Comparison of ENCODE assay signal across 18 cellular contexts in the genomic region with DNA sequence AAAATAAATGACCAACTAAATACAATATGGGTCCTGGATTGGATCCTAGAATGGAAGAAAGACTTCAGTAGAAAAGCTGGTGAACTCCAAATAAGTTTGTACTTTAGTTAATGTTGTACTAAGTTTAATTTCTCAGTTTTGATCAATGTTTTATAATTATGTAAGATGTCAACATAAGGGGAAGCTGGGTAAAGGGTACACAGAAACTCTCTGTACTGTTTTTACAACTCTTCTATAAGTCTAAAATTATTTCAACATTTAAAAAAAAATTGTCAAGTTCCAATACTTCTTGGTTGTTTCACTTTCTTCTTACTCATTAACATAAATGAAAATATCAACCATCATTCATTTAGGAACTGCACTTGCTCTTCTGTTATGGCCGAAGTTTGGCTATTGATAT.
DNase-seq lines count a peak whose midpoint lies in the region; ATAC-seq, FAIRE-seq and TF ChIP-seq lines count a peak whose summit lies in the region.
"Had no signal": no experiment of that assay in that cellular context is flagged by ENCODE, and none has a peak within 500 bp of the region (broad histone marks: within the 10 kb centered on the region; RNA-seq: fewer than 3 reads in every experiment).

No MANE protein-coding gene starts in this region.

- H3K9ac ChIP-seq in kidney (ENCODE audit: low read length in 2 of 2): no peak overlapping the region
- H3K9ac ChIP-seq: BLaER1 treated with 17β-estradiol and CSF1 and Interleukin-3, amounts not matched to agents 10 nM and 100 nM; KMS-11 had no signal

- H3K4me3 ChIP-seq in A549 (no peak overlapping the region), Panc1 (ENCODE audit: low read depth in 2 of 2, low read length in 2 of 2) (no peak overlapping the region), kidney (ENCODE audit: low read length in 2 of 2) (no peak overlapping the region), vagina (no peak overlapping the region)
- H3K4me3 ChIP-seq: BLaER1 treated with 17β-estradiol and CSF1 and Interleukin-3, amounts not matched to agents 10 nM and 100 nM; GM23338 had no signal

- TF ChIP-seq RAD21 in A549 (conservative IDR thresholded peaks at IDR 0.05 in 1 of 2, IDR thresholded peaks at IDR 0.05 in 1 of 2): no peak

- H3K36me3 ChIP-seq in Panc1 (ENCODE audit: control insufficient read depth, insufficient read depth, low read length) (no peaks in the 10 kb centered on the region), kidney (ENCODE audit: control insufficient read depth in 1 of 2, insufficient read depth in 2 of 2, low read length in 2 of 2) (no peaks in the 10 kb centered on the region), vagina (no peaks in the 10 kb centered on the region)
- H3K36me3 ChIP-seq: BLaER1 treated with 17β-estradiol and CSF1 and Interleukin-3, amounts not matched to agents 10 nM and 100 nM had no signal

- intact Hi-C loops in Panc1 (cut with micrococcal nuclease; ENCODE audit: unreplicated experiment): no loop called here
- intact Hi-C loops in kidney (cut with DNase I): no loop called here
- intact Hi-C loops in vagina (cut with DNase I): no loop called here

- no peaks in the 10 kb centered on the region for H3K27me3 ChIP-seq in Panc1 (ENCODE audit: control insufficient read depth, insufficient read depth, low read length)
- no peaks in the 10 kb centered on the region for H3K27me3 ChIP-seq in vagina

- TF ChIP-seq POLR2A in A549 (IDR thresholded peaks at IDR 0.05; ENCODE audit: low read length) (no peak), vagina (IDR thresholded peaks at IDR 0.05) (no peak)

- WGBS in A549 (ENCODE audit: missing lambda C conversion rate): 83% methylated on average over 1 of the region's 1 CpG

- POLR2A ChIA-PET in A549 (lab: Yijun Ruan, JAX) (no interaction called here), Panc1 (lab: Charles Lee) (no interaction called here)

- ATAC-seq in A549: no peak
- no peak for ATAC-seq in Panc1
- no peak for ATAC-seq in GM21717 (IDR thresholded peaks at IDR 0.05; ENCODE audit: unreplicated experiment)

- H3K4me1 ChIP-seq in A549: 0 out of 3 replicates have a peak, but pooled peaks cover 4% of the 10 kb centered on the region
- H3K4me1 ChIP-seq in Panc1 (ENCODE audit: control insufficient read depth, insufficient read depth, low read length): no peaks in the 10 kb centered on the region
- H3K4me1 ChIP-seq in kidney (ENCODE audit: control insufficient read depth in 1 of 2, insufficient read depth in 1 of 2, low read depth in 1 of 2, low read length in 2 of 2): no peaks in the 10 kb centered on the region
- H3K4me1 ChIP-seq in vagina: peaks cover 10% of the 10 kb centered on the region

- in situ Hi-C loops in Panc1 (cut with HindIII; ENCODE audit: low pct_unique_long_range_greater_than_20kb, low sequenced_read_pairs): no loop called here

- no peak for TF ChIP-seq EP300 in A549 (IDR thresholded peaks at IDR 0.05)

- TF ChIP-seq CTCF in A549 (IDR thresholded peaks at IDR 0.05) (no peak), D721Med (IDR thresholded peaks at IDR 0.05; ENCODE audit: insufficient read depth, missing control alignments) (no peak), Panc1 (IDR thresholded peaks at IDR 0.05) (0 out of 2 replicates have a peak, but pooled peaks have one; percentile 19), kidney (IDR thresholded peaks at IDR 0.05; ENCODE audit: borderline replicate concordance, extremely low read depth, insufficient read depth) (no peak), vagina (IDR thresholded peaks at IDR 0.05) (no peak)

- CTCF ChIA-PET in A549 (lab: Yijun Ruan, JAX): interaction anchor here (1.1 to 4.6 kb wide), 11 partner anchors 8 to 127 kb away, joined by 3 to 44 read pairs (median 6); no protein-coding TSS in a partner anchor
- CTCF ChIA-PET in Panc1 (lab: Charles Lee): no interaction called here

- H3K27ac ChIP-seq in A549 (no peak overlapping the region), Panc1 (ENCODE audit: low read length) (no peak overlapping the region), kidney (ENCODE audit: low read depth in 2 of 2, low read length in 2 of 2) (no peak overlapping the region), vagina (no peak overlapping the region)
- H3K27ac ChIP-seq: 22Rv1; BLaER1 treated with 17β-estradiol and CSF1 and Interleukin-3, amounts not matched to agents 10 nM and 100 nM; HL-60; KMS-11 had no signal

- DNase-seq in A549 (ENCODE audit: low read depth in 1 of 2, low spot score in 1 of 2) (no peak), D721Med (ENCODE audit: insufficient read length, low spot score) (no peak), Panc1 (ENCODE audit: low read depth, low spot score) (no peak), kidney (no peak), NCI-H2227 treated with DMSO at 0.1 percent for 48 hours (lab: John Stamatoyannopoulos, UW) (no peak), vagina (ENCODE audit: extremely low spot score in 2 of 2) (no peak)
- DNase-seq: DMS153, DMS79 treated with DMSO at 0.1 percent for 48 hours, GF-D8, HCEC 1CT had no signal

- H3K4me2 ChIP-seq in A549: no peak overlapping the region
- H3K4me2 ChIP-seq: BLaER1 treated with 17β-estradiol and CSF1 and Interleukin-3, amounts not matched to agents 10 nM and 100 nM; GM23338; KMS-11 had no signal

- FAIRE-seq in A549 (lab: Jason Lieb, UNC) (peak; percentile 87), D721Med (lab: Jason Lieb, UNC) (peak; percentile 44), kidney (lab: Jason Lieb, UNC) (peak; percentile 67)
- FAIRE-seq: H54 had no signal

- no TSS peak for BruUV-seq in Panc1 (replicated peaks; lab: Mats Ljungman, UMichigan)

- H3K9me3 ChIP-seq in A549 (no peaks in the 10 kb centered on the region), Panc1 (ENCODE audit: control insufficient read depth, insufficient read depth, low read depth, low read length) (no peaks in the 10 kb centered on the region), kidney (ENCODE audit: control insufficient read depth in 1 of 2, low read length in 2 of 2) (no peaks in the 10 kb centered on the region), vagina (no peaks in the 10 kb centered on the region)
- H3K9me3 ChIP-seq: BLaER1 treated with 17β-estradiol and CSF1 and Interleukin-3, amounts not matched to agents 10 nM and 100 nM; Caco-2 had no signal

TF ChIP-seq in A549, 52 proteins besides CTCF, POLR2A, EP300 and RAD21:
- TF ChIP-seq CHD4 (IDR thresholded peaks at IDR 0.05; ENCODE audit: borderline replicate concordance) (no peak), RARB (CRISPR knock-in tag; IDR thresholded peaks at IDR 0.05) (no peak), ZFP36 (IDR thresholded peaks at IDR 0.05; ENCODE audit: borderline replicate concordance, partially characterized antibody) (no peak), CBX8 (IDR thresholded peaks at IDR 0.05) (no peak)
- TF ChIP-seq, protein P1, sequence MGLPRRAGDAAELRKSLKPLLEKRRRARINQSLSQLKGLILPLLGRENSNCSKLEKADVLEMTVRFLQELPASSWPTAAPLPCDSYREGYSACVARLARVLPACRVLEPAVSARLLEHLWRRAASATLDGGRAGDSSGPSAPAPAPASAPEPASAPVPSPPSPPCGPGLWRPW (IDR thresholded peaks at IDR 0.05): no peak
- TF ChIP-seq, protein P2, sequence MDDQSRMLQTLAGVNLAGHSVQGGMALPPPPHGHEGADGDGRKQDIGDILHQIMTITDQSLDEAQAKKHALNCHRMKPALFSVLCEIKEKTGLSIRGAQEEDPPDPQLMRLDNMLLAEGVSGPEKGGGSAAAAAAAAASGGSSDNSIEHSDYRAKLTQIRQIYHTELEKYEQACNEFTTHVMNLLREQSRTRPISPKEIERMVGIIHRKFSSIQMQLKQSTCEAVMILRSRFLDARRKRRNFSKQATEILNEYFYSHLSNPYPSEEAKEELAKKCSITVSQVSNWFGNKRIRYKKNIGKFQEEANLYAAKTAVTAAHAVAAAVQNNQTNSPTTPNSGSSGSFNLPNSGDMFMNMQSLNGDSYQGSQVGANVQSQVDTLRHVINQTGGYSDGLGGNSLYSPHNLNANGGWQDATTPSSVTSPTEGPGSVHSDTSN (IDR thresholded peaks at IDR 0.05): no peak
